In genomic region chr3:62818347-62818746, GRCh38 we compare ENCODE assay signal across 13 cellular contexts. TPM values are rescaled to one million over a fixed set of nuclear protein-coding genes. Genes with fewer than 3 reads are reported as not detected.
DNase-seq lines count a peak whose midpoint lies in the region; ATAC-seq, FAIRE-seq and TF ChIP-seq lines count a peak whose summit lies in the region.
"Had no signal": no experiment of that assay in that cellular context is flagged by ENCODE, and none has a peak within 500 bp of the region (broad histone marks: within the 10 kb centered on the region; RNA-seq: fewer than 3 reads in every experiment).

No MANE protein-coding gene starts in this region.

- H3K4me3 ChIP-seq in CD8-positive, alpha-beta T cell (ENCODE audit: low read depth, low read length): no peak overlapping the region
- H3K4me3 ChIP-seq: gastroesophageal sphincter, PC-9 had no signal

- no peak overlapping the region for H3K27ac ChIP-seq in CD8-positive, alpha-beta T cell (ENCODE audit: low read depth, low read length)
- H3K27ac ChIP-seq: gastroesophageal sphincter, PC-9 had no signal

- FAIRE-seq in GM12892 (lab: Jason Lieb, UNC): peak; percentile 69

- DNase-seq in GM12892 (ENCODE audit: insufficient read length): no peak
- DNase-seq in NCI-H146 treated with DMSO at 0.1 percent for 48 hours (lab: John Stamatoyannopoulos, UW; ENCODE audit: unreplicated experiment): no peak
- no peak for DNase-seq in CD8-positive, alpha-beta T cell
- no peak for DNase-seq in pons (ENCODE audit: low spot score)
- no peak for DNase-seq in HK-2 (ENCODE audit: unreplicated experiment)
- DNase-seq: PC-9; stimulated activated CD4-positive, alpha-beta T cell treated with anti-CD3 and anti-CD28 coated beads, Interleukin-1b, Interleukin-23, amount 100 ng/mL, for 48 hours; stimulated activated naive CD8-positive, alpha-beta T cell treated with anti-CD3 and anti-CD28 coated beads, Interleukin-15, amount 100 ng/mL, for 72 hours; T-helper 9 cell had no signal

- no peak overlapping the region for H3K4me3 Mint-ChIP-seq in CD8-positive, alpha-beta T cell
- H3K4me3 Mint-ChIP-seq: stimulated activated naive CD8-positive, alpha-beta T cell treated with anti-CD3 and anti-CD28 coated beads, Interleukin-15, amount 100 ng/mL, for 72 hours had no signal

- H3K9me3 Mint-ChIP-seq in CD8-positive, alpha-beta T cell: peaks cover 2% of the 10 kb centered on the region
- H3K9me3 Mint-ChIP-seq: stimulated activated naive CD8-positive, alpha-beta T cell treated with anti-CD3 and anti-CD28 coated beads, Interleukin-15, amount 100 ng/mL, for 72 hours had no signal

- H3K9me3 ChIP-seq in CD8-positive, alpha-beta T cell (ENCODE audit: low read length): no peaks in the 10 kb centered on the region
- H3K9me3 ChIP-seq: gastroesophageal sphincter had no signal

- no peaks in the 10 kb centered on the region for H3K27me3 ChIP-seq in CD8-positive, alpha-beta T cell (ENCODE audit: insufficient read depth, low read length)
- H3K27me3 ChIP-seq: gastroesophageal sphincter had no signal

- TF ChIP-seq CTCF in CD8-positive, alpha-beta T cell (IDR thresholded peaks at IDR 0.05): no peak

- no peak overlapping the region for H3K27ac Mint-ChIP-seq in CD8-positive, alpha-beta T cell
- H3K27ac Mint-ChIP-seq: stimulated activated naive CD8-positive, alpha-beta T cell treated with anti-CD3 and anti-CD28 coated beads, Interleukin-15, amount 100 ng/mL, for 72 hours had no signal

- ATAC-seq in GM19438 (IDR thresholded peaks at IDR 0.05; ENCODE audit: low read depth, unreplicated experiment): peak; percentile 80
- ATAC-seq in HG02870 (IDR thresholded peaks at IDR 0.05; ENCODE audit: unreplicated experiment): peak; percentile 87
- ATAC-seq in HG03565 (IDR thresholded peaks at IDR 0.05; ENCODE audit: unreplicated experiment): peak; percentile 89
- ATAC-seq in CD8-positive, alpha-beta T cell: no peak
- ATAC-seq: gastroesophageal sphincter; stimulated activated naive CD8-positive, alpha-beta T cell treated with anti-CD3 and anti-CD28 coated beads, Interleukin-15, amount 100 ng/mL, for 72 hours had no signal

- H3K4me1 ChIP-seq in CD8-positive, alpha-beta T cell (ENCODE audit: insufficient read depth, low read length): no peaks in the 10 kb centered on the region
- H3K4me1 ChIP-seq: gastroesophageal sphincter had no signal

- H3K4me1 Mint-ChIP-seq in CD8-positive, alpha-beta T cell (ENCODE audit: low read depth): no peaks in the 10 kb centered on the region
- H3K4me1 Mint-ChIP-seq: stimulated activated naive CD8-positive, alpha-beta T cell treated with anti-CD3 and anti-CD28 coated beads, Interleukin-15, amount 100 ng/mL, for 72 hours had no signal

- H3K36me3 Mint-ChIP-seq in CD8-positive, alpha-beta T cell: no peaks in the 10 kb centered on the region

- POLR2A ChIA-PET in CD8-positive, alpha-beta T cell (lab: Charles Lee): no interaction called here

- no peak for TF ChIP-seq POLR2A in GM12892 (IDR thresholded peaks at IDR 0.05; ENCODE audit: low read depth, low read length)

- CTCF ChIA-PET in CD8-positive, alpha-beta T cell (lab: Charles Lee): no interaction called here

- H3K36me3 ChIP-seq in CD8-positive, alpha-beta T cell (ENCODE audit: insufficient read depth, low read length): no peaks in the 10 kb centered on the region
- H3K36me3 ChIP-seq: gastroesophageal sphincter had no signal

- peaks cover 1% of the 10 kb centered on the region for H3K27me3 Mint-ChIP-seq in CD8-positive, alpha-beta T cell (ENCODE audit: low read depth)
- H3K27me3 Mint-ChIP-seq: stimulated activated naive CD8-positive, alpha-beta T cell treated with anti-CD3 and anti-CD28 coated beads, Interleukin-15, amount 100 ng/mL, for 72 hours had no signal

- intact Hi-C loops in CD8-positive, alpha-beta T cell (cut with DNase I, micrococcal nuclease): no loop called here

RNA-seq across cellular contexts. Expression of gene CADPS, which starts 56.9 kb away (rescaled TPM):
- polyA plus RNA-seq in GM12892 (2012; ENCODE audit: missing spikeins): 0.11 TPM
- not detected for total RNA-seq in CD8-positive, alpha-beta T cell
- total RNA-seq: PC-9 had no signal
